2 cellular contexts compared by ENCODE assay signal in the genomic region with DNA sequence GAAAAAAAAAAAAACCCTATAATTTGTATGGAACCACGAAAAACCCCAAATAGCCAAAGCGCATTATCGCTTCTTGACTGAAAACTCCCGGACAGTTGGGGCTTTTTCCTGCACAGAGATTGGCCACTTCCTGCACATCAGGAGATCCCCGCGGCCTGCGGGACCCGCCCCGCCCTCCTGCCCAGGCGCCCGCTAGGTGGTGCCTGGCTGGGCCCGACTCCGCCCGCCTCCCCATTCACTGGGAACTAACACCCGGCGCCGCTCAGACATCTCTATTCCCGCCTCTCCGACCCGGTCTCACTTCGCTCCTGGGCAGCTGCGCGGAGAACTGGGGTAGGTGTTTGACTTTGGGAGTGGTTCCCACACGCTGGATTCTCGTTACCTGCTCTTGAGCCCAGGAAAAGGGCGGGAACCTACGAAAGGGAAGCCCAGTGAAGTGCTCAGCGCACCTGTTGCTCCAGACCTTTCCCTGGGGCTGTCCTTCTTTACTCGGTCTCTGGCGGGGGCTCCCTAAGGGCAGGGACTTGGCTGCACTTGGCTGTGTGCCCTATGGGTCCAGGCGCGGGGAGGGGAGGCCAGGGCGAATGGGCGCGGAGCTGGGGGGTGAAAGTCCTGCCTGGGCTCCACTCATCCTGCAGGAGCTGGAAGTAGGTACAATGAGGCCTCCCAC.
TF ChIP-seq lines count a peak whose summit lies in the region.

A gene with protein sequence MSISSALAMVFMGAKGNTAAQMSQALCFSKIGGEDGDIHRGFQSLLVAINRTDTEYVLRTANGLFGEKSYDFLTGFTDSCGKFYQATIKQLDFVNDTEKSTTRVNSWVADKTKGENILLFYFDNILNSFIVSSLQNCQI (plus strand): TSS at position 234 of the 670 bp plus-strand sequence. CDS start 4,155 bp downstream, outside the sequence.

TF ChIP-seq in HEK293T, 16 proteins besides CTCF, POLR2A, EP300 and RAD21:
- TF ChIP-seq HDGF (IDR thresholded peaks at IDR 0.05; ENCODE audit: borderline replicate concordance) (no peak), FOXK2 (IDR thresholded peaks at IDR 0.05) (no peak), L3MBTL2 (conservative IDR thresholded peaks at IDR 0.05) (no peak), ZNF384 (IDR thresholded peaks at IDR 0.05) (no peak), BHLHE40 (IDR thresholded peaks at IDR 0.05; ENCODE audit: borderline replicate concordance) (no peak), TARDBP (IDR thresholded peaks at IDR 0.05) (no peak), ARNT (IDR thresholded peaks at IDR 0.05) (no peak)

TF ChIP-seq in H1, 55 proteins besides CTCF, POLR2A, EP300 and RAD21:
- peak; percentile 62 for TF ChIP-seq TAF1 (IDR thresholded peaks at IDR 0.05; ENCODE audit: low read depth, low read length)
- peak; percentile 71 for TF ChIP-seq ASH2L (IDR thresholded peaks at IDR 0.05; ENCODE audit: low read length)
- TF ChIP-seq NANOG (IDR thresholded peaks at IDR 0.05; ENCODE audit: insufficient read depth, low read depth, low read length, poor library complexity, severe bottlenecking), result no peak
- TF ChIP-seq, protein P1, sequence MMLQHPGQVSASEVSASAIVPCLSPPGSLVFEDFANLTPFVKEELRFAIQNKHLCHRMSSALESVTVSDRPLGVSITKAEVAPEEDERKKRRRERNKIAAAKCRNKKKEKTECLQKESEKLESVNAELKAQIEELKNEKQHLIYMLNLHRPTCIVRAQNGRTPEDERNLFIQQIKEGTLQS (IDR thresholded peaks at IDR 0.05; ENCODE audit: insufficient read depth, low read depth, low read length), result no peak
- TF ChIP-seq, protein P2, sequence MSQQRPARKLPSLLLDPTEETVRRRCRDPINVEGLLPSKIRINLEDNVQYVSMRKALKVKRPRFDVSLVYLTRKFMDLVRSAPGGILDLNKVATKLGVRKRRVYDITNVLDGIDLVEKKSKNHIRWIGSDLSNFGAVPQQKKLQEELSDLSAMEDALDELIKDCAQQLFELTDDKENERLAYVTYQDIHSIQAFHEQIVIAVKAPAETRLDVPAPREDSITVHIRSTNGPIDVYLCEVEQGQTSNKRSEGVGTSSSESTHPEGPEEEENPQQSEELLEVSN (IDR thresholded peaks at IDR 0.05), result peak; percentile 96
- TF ChIP-seq KDM4A (IDR thresholded peaks at IDR 0.05; ENCODE audit: low read depth, low read length, severe bottlenecking), result peak; percentile 62
- TF ChIP-seq RNF2 (IDR thresholded peaks at IDR 0.05; ENCODE audit: borderline replicate concordance, low read depth, low read length, missing control alignments, poor library complexity, severe bottlenecking), result no peak
- no peak for TF ChIP-seq CHD2 (IDR thresholded peaks at IDR 0.05; ENCODE audit: low read length)
- TF ChIP-seq TBP (IDR thresholded peaks at IDR 0.05; ENCODE audit: low read depth, low read length), result peak; percentile 59
- TF ChIP-seq, protein P3, sequence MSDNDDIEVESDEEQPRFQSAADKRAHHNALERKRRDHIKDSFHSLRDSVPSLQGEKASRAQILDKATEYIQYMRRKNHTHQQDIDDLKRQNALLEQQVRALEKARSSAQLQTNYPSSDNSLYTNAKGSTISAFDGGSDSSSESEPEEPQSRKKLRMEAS (IDR thresholded peaks at IDR 0.05), result peak; percentile 79
